In the genomic region with DNA sequence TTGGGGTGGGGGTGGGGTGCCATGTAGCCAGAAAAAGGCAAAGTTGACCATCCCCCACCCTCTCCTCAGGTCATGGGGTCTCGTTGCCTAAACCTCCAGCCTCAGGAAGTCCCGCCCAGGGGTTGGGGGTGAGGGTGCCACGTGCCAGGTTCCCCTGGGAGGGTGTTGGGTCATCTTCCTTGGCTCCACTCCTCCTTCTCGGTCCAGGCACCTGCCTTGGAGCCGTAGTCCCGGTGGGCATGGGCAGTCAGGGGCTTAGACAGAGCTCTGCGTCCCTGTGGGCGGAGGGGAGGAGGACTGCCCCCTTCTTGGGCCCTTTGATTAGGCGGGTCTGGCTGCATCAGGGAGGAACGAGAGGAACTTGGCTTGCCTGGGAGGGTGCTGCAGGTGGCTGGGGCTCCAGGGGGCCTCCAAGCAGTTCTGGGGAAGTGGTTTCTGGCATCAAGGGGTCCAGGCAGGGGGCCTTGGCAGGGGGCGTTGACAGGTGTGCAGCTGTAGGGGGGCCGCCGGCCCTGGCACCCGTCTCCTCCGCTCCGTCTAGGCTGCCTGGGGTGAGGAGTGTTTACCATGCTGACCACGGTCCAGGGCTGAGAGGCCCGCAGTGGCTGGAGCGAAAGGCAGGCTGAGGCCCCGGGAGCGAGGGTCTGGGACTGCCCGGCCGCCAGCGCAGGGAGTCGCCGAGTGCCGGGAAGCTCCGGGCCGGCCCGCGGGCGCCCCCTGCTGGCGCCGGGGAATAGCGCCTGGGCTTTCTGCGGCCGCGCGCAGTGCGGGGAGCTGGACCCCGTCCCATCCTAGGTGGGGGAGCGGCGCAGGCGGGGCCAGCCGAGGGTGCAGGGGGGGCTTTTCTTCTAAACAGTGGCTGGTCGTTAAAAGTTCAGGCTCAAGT, we compare ENCODE assay signal across 1 cellular context.
TF ChIP-seq lines count a peak whose summit lies in the region.

No MANE protein-coding gene starts in this region.

TF ChIP-seq in HepG2, 621 proteins besides CTCF, POLR2A, EP300 and RAD21 (continued from another document and continues in another):
- TF ChIP-seq, protein P1, sequence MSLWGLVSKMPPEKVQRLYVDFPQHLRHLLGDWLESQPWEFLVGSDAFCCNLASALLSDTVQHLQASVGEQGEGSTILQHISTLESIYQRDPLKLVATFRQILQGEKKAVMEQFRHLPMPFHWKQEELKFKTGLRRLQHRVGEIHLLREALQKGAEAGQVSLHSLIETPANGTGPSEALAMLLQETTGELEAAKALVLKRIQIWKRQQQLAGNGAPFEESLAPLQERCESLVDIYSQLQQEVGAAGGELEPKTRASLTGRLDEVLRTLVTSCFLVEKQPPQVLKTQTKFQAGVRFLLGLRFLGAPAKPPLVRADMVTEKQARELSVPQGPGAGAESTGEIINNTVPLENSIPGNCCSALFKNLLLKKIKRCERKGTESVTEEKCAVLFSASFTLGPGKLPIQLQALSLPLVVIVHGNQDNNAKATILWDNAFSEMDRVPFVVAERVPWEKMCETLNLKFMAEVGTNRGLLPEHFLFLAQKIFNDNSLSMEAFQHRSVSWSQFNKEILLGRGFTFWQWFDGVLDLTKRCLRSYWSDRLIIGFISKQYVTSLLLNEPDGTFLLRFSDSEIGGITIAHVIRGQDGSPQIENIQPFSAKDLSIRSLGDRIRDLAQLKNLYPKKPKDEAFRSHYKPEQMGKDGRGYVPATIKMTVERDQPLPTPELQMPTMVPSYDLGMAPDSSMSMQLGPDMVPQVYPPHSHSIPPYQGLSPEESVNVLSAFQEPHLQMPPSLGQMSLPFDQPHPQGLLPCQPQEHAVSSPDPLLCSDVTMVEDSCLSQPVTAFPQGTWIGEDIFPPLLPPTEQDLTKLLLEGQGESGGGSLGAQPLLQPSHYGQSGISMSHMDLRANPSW (CRISPR knock-in tag; IDR thresholded peaks at IDR 0.05; ENCODE audit: borderline replicate concordance): no peak
- TF ChIP-seq, protein P2, sequence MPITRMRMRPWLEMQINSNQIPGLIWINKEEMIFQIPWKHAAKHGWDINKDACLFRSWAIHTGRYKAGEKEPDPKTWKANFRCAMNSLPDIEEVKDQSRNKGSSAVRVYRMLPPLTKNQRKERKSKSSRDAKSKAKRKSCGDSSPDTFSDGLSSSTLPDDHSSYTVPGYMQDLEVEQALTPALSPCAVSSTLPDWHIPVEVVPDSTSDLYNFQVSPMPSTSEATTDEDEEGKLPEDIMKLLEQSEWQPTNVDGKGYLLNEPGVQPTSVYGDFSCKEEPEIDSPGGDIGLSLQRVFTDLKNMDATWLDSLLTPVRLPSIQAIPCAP (CRISPR knock-in tag; IDR thresholded peaks at IDR 0.05; ENCODE audit: low read depth): no peak
- TF ChIP-seq MZF1 (CRISPR knock-in tag; IDR thresholded peaks at IDR 0.05; ENCODE audit: borderline replicate concordance) (no peak), KMT2B (CRISPR knock-in tag; IDR thresholded peaks at IDR 0.05) (no peak), ZFY (CRISPR knock-in tag; IDR thresholded peaks at IDR 0.05) (peak; percentile 39; the same call in 1 of the 2 replicates), ZNF543 (CRISPR knock-in tag; IDR thresholded peaks at IDR 0.05) (no peak), ATF1 (CRISPR knock-in tag; IDR thresholded peaks at IDR 0.05) (no peak), HOXA3 (CRISPR knock-in tag; IDR thresholded peaks at IDR 0.05) (no peak), ZFP36L1 (CRISPR knock-in tag; IDR thresholded peaks at IDR 0.05) (no peak), MAZ (IDR thresholded peaks at IDR 0.05; ENCODE audit: borderline replicate concordance, low read depth, low read length) (peak; percentile 28; the same call in 1 of the 2 replicates), MAZ (CRISPR knock-in tag; IDR thresholded peaks at IDR 0.05; ENCODE audit: low read depth) (no peak), ZMYM4 (CRISPR knock-in tag; IDR thresholded peaks at IDR 0.05) (0 out of 2 replicates have a peak, but pooled peaks have one; percentile 30), FOXJ3 (CRISPR knock-in tag; IDR thresholded peaks at IDR 0.05; ENCODE audit: borderline replicate concordance) (no peak), ZNF253 (CRISPR knock-in tag; IDR thresholded peaks at IDR 0.05; ENCODE audit: borderline replicate concordance) (0 out of 2 replicates have a peak, but pooled peaks have one; percentile 15), PTBP1 (IDR thresholded peaks at IDR 0.05; ENCODE audit: low read depth, low read length, poor library complexity, severe bottlenecking) (no peak), NFKBIZ (CRISPR knock-in tag; IDR thresholded peaks at IDR 0.05) (no peak), NR2F6 (IDR thresholded peaks at IDR 0.05) (no peak), NR2F6 (CRISPR knock-in tag; IDR thresholded peaks at IDR 0.05) (peak; percentile 25; the same call in 1 of the 2 replicates), CEBPB (IDR thresholded peaks at IDR 0.05; ENCODE audit: borderline replicate concordance, low read depth, low read length) (no peak), YEATS2 (CRISPR knock-in tag; IDR thresholded peaks at IDR 0.05; ENCODE audit: borderline replicate concordance) (no peak), HNRNPH1 (optimal IDR thresholded peaks at IDR 0.05; ENCODE audit: low read depth, low read length) (no peak), MATR3 (CRISPR knock-in tag; IDR thresholded peaks at IDR 0.05) (no peak), MEIS2 (CRISPR knock-in tag; IDR thresholded peaks at IDR 0.05) (0 out of 2 replicates have a peak, but pooled peaks have one; percentile 19)
- TF ChIP-seq, protein P3, sequence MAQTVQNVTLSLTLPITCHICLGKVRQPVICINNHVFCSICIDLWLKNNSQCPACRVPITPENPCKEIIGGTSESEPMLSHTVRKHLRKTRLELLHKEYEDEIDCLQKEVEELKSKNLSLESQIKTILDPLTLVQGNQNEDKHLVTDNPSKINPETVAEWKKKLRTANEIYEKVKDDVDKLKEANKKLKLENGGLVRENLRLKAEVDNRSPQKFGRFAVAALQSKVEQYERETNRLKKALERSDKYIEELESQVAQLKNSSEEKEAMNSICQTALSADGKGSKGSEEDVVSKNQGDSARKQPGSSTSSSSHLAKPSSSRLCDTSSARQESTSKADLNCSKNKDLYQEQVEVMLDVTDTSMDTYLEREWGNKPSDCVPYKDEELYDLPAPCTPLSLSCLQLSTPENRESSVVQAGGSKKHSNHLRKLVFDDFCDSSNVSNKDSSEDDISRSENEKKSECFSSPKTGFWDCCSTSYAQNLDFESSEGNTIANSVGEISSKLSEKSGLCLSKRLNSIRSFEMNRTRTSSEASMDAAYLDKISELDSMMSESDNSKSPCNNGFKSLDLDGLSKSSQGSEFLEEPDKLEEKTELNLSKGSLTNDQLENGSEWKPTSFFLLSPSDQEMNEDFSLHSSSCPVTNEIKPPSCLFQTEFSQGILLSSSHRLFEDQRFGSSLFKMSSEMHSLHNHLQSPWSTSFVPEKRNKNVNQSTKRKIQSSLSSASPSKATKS (CRISPR knock-in tag; IDR thresholded peaks at IDR 0.05): no peak
- TF ChIP-seq, protein P4, sequence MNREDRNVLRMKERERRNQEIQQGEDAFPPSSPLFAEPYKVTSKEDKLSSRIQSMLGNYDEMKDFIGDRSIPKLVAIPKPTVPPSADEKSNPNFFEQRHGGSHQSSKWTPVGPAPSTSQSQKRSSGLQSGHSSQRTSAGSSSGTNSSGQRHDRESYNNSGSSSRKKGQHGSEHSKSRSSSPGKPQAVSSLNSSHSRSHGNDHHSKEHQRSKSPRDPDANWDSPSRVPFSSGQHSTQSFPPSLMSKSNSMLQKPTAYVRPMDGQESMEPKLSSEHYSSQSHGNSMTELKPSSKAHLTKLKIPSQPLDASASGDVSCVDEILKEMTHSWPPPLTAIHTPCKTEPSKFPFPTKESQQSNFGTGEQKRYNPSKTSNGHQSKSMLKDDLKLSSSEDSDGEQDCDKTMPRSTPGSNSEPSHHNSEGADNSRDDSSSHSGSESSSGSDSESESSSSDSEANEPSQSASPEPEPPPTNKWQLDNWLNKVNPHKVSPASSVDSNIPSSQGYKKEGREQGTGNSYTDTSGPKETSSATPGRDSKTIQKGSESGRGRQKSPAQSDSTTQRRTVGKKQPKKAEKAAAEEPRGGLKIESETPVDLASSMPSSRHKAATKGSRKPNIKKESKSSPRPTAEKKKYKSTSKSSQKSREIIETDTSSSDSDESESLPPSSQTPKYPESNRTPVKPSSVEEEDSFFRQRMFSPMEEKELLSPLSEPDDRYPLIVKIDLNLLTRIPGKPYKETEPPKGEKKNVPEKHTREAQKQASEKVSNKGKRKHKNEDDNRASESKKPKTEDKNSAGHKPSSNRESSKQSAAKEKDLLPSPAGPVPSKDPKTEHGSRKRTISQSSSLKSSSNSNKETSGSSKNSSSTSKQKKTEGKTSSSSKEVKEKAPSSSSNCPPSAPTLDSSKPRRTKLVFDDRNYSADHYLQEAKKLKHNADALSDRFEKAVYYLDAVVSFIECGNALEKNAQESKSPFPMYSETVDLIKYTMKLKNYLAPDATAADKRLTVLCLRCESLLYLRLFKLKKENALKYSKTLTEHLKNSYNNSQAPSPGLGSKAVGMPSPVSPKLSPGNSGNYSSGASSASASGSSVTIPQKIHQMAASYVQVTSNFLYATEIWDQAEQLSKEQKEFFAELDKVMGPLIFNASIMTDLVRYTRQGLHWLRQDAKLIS (CRISPR knock-in tag; IDR thresholded peaks at IDR 0.05): 0 out of 2 replicates have a peak, but pooled peaks have one; percentile 18
- TF ChIP-seq, protein P5, sequence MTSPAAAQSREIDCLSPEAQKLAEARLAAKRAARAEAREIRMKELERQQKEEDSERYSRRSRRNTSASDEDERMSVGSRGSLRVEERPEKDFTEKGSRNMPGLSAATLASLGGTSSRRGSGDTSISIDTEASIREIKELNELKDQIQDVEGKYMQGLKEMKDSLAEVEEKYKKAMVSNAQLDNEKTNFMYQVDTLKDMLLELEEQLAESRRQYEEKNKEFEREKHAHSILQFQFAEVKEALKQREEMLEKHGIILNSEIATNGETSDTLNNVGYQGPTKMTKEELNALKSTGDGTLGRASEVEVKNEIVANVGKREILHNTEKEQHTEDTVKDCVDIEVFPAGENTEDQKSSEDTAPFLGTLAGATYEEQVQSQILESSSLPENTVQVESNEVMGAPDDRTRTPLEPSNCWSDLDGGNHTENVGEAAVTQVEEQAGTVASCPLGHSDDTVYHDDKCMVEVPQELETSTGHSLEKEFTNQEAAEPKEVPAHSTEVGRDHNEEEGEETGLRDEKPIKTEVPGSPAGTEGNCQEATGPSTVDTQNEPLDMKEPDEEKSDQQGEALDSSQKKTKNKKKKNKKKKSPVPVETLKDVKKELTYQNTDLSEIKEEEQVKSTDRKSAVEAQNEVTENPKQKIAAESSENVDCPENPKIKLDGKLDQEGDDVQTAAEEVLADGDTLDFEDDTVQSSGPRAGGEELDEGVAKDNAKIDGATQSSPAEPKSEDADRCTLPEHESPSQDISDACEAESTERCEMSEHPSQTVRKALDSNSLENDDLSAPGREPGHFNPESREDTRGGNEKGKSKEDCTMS (CRISPR knock-in tag; conservative IDR thresholded peaks at IDR 0.05): no peak
- TF ChIP-seq, protein P6, sequence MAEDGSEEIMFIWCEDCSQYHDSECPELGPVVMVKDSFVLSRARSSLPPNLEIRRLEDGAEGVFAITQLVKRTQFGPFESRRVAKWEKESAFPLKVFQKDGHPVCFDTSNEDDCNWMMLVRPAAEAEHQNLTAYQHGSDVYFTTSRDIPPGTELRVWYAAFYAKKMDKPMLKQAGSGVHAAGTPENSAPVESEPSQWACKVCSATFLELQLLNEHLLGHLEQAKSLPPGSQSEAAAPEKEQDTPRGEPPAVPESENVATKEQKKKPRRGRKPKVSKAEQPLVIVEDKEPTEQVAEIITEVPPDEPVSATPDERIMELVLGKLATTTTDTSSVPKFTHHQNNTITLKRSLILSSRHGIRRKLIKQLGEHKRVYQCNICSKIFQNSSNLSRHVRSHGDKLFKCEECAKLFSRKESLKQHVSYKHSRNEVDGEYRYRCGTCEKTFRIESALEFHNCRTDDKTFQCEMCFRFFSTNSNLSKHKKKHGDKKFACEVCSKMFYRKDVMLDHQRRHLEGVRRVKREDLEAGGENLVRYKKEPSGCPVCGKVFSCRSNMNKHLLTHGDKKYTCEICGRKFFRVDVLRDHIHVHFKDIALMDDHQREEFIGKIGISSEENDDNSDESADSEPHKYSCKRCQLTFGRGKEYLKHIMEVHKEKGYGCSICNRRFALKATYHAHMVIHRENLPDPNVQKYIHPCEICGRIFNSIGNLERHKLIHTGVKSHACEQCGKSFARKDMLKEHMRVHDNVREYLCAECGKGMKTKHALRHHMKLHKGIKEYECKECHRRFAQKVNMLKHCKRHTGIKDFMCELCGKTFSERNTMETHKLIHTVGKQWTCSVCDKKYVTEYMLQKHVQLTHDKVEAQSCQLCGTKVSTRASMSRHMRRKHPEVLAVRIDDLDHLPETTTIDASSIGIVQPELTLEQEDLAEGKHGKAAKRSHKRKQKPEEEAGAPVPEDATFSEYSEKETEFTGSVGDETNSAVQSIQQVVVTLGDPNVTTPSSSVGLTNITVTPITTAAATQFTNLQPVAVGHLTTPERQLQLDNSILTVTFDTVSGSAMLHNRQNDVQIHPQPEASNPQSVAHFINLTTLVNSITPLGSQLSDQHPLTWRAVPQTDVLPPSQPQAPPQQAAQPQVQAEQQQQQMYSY (CRISPR knock-in tag; IDR thresholded peaks at IDR 0.05): peak; percentile 87
- TF ChIP-seq, protein P7, sequence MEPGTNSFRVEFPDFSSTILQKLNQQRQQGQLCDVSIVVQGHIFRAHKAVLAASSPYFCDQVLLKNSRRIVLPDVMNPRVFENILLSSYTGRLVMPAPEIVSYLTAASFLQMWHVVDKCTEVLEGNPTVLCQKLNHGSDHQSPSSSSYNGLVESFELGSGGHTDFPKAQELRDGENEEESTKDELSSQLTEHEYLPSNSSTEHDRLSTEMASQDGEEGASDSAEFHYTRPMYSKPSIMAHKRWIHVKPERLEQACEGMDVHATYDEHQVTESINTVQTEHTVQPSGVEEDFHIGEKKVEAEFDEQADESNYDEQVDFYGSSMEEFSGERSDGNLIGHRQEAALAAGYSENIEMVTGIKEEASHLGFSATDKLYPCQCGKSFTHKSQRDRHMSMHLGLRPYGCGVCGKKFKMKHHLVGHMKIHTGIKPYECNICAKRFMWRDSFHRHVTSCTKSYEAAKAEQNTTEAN (CRISPR knock-in tag; conservative IDR thresholded peaks at IDR 0.05): no peak
- TF ChIP-seq, protein P8, sequence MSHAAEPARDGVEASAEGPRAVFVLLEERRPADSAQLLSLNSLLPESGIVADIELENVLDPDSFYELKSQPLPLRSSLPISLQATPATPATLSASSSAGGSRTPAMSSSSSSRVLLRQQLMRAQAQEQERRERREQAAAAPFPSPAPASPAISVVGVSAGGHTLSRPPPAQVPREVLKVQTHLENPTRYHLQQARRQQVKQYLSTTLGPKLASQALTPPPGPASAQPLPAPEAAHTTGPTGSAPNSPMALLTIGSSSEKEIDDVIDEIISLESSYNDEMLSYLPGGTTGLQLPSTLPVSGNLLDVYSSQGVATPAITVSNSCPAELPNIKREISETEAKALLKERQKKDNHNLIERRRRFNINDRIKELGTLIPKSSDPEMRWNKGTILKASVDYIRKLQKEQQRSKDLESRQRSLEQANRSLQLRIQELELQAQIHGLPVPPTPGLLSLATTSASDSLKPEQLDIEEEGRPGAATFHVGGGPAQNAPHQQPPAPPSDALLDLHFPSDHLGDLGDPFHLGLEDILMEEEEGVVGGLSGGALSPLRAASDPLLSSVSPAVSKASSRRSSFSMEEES (CRISPR knock-in tag; IDR thresholded peaks at IDR 0.05): no peak
